In genomic region chr12:10213168-10214130, GRCh38 we compare ENCODE assay signal across 8 cellular contexts. TPM values are rescaled to one million over a fixed set of nuclear protein-coding genes. Genes with fewer than 3 reads are reported as not detected.
DNase-seq lines count a peak whose midpoint lies in the region; ATAC-seq, FAIRE-seq and TF ChIP-seq lines count a peak whose summit lies in the region.

No MANE protein-coding gene starts in this region.

- peak overlapping the region; percentile 82 for H2AFZ ChIP-seq in KMS-11 (ENCODE audit: low read depth)
- peak overlapping the region; percentile 59 for H2AFZ ChIP-seq in hepatocyte

- H3K27me3 Mint-ChIP-seq in CD8-positive, alpha-beta T cell (ENCODE audit: low read depth) = no peaks in the 10 kb centered on the region

- H4K20me1 ChIP-seq in KMS-11 (ENCODE audit: insufficient read depth) = no peaks in the 10 kb centered on the region
- H4K20me1 ChIP-seq in hepatocyte (ENCODE audit: insufficient read depth, poor library complexity, severe bottlenecking) = peaks cover 12% of the 10 kb centered on the region

- H3K36me3 ChIP-seq in CD8-positive, alpha-beta T cell (ENCODE audit: insufficient read depth, low read length) = no peaks in the 10 kb centered on the region
- H3K36me3 ChIP-seq in KMS-11 (ENCODE audit: insufficient read depth) (no peaks in the 10 kb centered on the region), ascending aorta (peaks cover 5 to 8% of the 10 kb centered on the region in 2 donors), hepatocyte (replicated peaks; ENCODE audit: insufficient read depth, low read depth) (no peaks in the 10 kb centered on the region), rectal smooth muscle tissue (ENCODE audit: control insufficient read depth, insufficient read depth, low read length) (no peaks in the 10 kb centered on the region)

- peaks cover 15% of the 10 kb centered on the region for H3K36me3 Mint-ChIP-seq in CD8-positive, alpha-beta T cell

- peak overlapping the region; percentile 91 for H3K4me3 Mint-ChIP-seq in CD8-positive, alpha-beta T cell

- H3K27ac ChIP-seq in CD8-positive, alpha-beta T cell (ENCODE audit: low read depth, low read length) = peak overlapping the region; percentile 98
- H3K27ac ChIP-seq in KMS-11 = peak overlapping the region; percentile 71
- H3K27ac ChIP-seq in ascending aorta = peak overlapping the region; percentile 99 to 100
- H3K27ac ChIP-seq in hepatocyte = peak overlapping the region; percentile 96
- peak overlapping the region; percentile 100 for H3K27ac ChIP-seq in rectal smooth muscle tissue (ENCODE audit: low read depth, low read length)

- WGBS in hepatocyte (ENCODE audit: low lambda C conversion rate, missing lambda C conversion rate) = under 1% methylated on average over 38 of the region's 47 CpGs

- H3K9me3 Mint-ChIP-seq in CD8-positive, alpha-beta T cell = no peaks in the 10 kb centered on the region

- POLR2A ChIA-PET in CD8-positive, alpha-beta T cell (lab: Charles Lee) = interaction anchor here (0.6 to 1.4 kb wide), 8 partner anchors 13 to 398 kb away, joined by 3 read pairs; no protein-coding TSS in a partner anchor

- no peaks in the 10 kb centered on the region for H3K27me3 ChIP-seq in CD8-positive, alpha-beta T cell (ENCODE audit: insufficient read depth, low read length)
- H3K27me3 ChIP-seq in KMS-11 (ENCODE audit: insufficient read depth, low read depth) (no peaks in the 10 kb centered on the region), ascending aorta (no peaks in the 10 kb centered on the region), hepatocyte (no peaks in the 10 kb centered on the region), rectal smooth muscle tissue (ENCODE audit: control insufficient read depth, insufficient read depth, low read length) (no peaks in the 10 kb centered on the region)

- peak; percentile 62 to 91 (median 78) for DNase-seq in CD8-positive, alpha-beta T cell
- DNase-seq in T-helper 9 cell (peak; percentile 73), ascending aorta (ENCODE audit: low spot score in 2 of 2) (peak; percentile 74 to 93), hepatocyte (ENCODE audit: low spot score) (peak; percentile 80), urothelium cell line (ENCODE audit: low spot score) (peak; percentile 69)

- peak overlapping the region; percentile 97 for H3K27ac Mint-ChIP-seq in CD8-positive, alpha-beta T cell

- peak overlapping the region; percentile 75 for H3K4me3 ChIP-seq in CD8-positive, alpha-beta T cell (ENCODE audit: low read depth, low read length)
- H3K4me3 ChIP-seq in KMS-11 (IDR thresholded peaks at IDR 0.05; ENCODE audit: insufficient read depth, low read depth, low read length) (no peak overlapping the region), ascending aorta (peak overlapping the region; percentile 90 to 93), hepatocyte (peak overlapping the region; percentile 81), rectal smooth muscle tissue (ENCODE audit: low read length) (peak overlapping the region; percentile 97)

- peak overlapping the region; percentile 65 for H3K4me2 ChIP-seq in KMS-11
- H3K4me2 ChIP-seq in hepatocyte = peak overlapping the region; percentile 70

- intact Hi-C loops in CD8-positive, alpha-beta T cell (cut with DNase I, micrococcal nuclease) = loop anchor here (1.0 to 10.0 kb wide), 12 partner anchors 61 to 1769 kb away; partner anchors contain the start of genes CD69 (in 1 of the 2), CLEC2B (in 1 of the 2), KLRK1 (in 1 of the 2) and MAGOHB (in 1 of the 2)
- intact Hi-C loops in ascending aorta (cut with DNase I) = loop anchor here (2.0 to 10.0 kb wide), 5 partner anchors 149 to 1519 kb away; partner anchors contain the start of genes A2M, MAGOHB, RIMKLB and SMIM10L1

- no peaks in the 10 kb centered on the region for H3K79me2 ChIP-seq in KMS-11 (ENCODE audit: insufficient read depth, low read depth)
- H3K79me2 ChIP-seq in hepatocyte = peaks cover 37% of the 10 kb centered on the region

- H3K4me1 Mint-ChIP-seq in CD8-positive, alpha-beta T cell (ENCODE audit: low read depth) = peaks cover 28% of the 10 kb centered on the region

- H3K9me2 ChIP-seq in hepatocyte (replicated peaks; ENCODE audit: insufficient read depth) = no peaks in the 10 kb centered on the region

- TF ChIP-seq CTCF in CD8-positive, alpha-beta T cell (IDR thresholded peaks at IDR 0.05) = no peak
- no peak for TF ChIP-seq CTCF in KMS-11 (conservative IDR thresholded peaks at IDR 0.05; ENCODE audit: low read depth, low read length)
- TF ChIP-seq CTCF in ascending aorta (IDR thresholded peaks at IDR 0.05) = no peak
- no peak for TF ChIP-seq CTCF in hepatocyte (IDR thresholded peaks at IDR 0.05; ENCODE audit: poor library complexity)

- H3K9ac ChIP-seq in KMS-11 (peak overlapping the region; percentile 67), rectal smooth muscle tissue (ENCODE audit: low read length) (peak overlapping the region; percentile 97)

- peak; percentile 56 for ATAC-seq in CD8-positive, alpha-beta T cell
- peak; percentile 34 for ATAC-seq in GM21367 (IDR thresholded peaks at IDR 0.05; ENCODE audit: unreplicated experiment)

- CTCF ChIA-PET in CD8-positive, alpha-beta T cell (lab: Charles Lee) = interaction anchor here (0.6 to 1.9 kb wide), 7 partner anchors 19 to 537 kb away, joined by 3 to 5 read pairs (median 4); no protein-coding TSS in a partner anchor

- peaks cover 19% of the 10 kb centered on the region for H3K4me1 ChIP-seq in CD8-positive, alpha-beta T cell (ENCODE audit: insufficient read depth, low read length)
- H3K4me1 ChIP-seq in KMS-11 (ENCODE audit: low read depth, poor library complexity, severe bottlenecking) (peaks cover 19% of the 10 kb centered on the region), ascending aorta (peaks cover 0 to 14% of the 10 kb centered on the region in 2 donors), hepatocyte (ENCODE audit: insufficient read depth) (no peaks in the 10 kb centered on the region), rectal smooth muscle tissue (ENCODE audit: control insufficient read depth, insufficient read depth, low read length) (peaks cover 5% of the 10 kb centered on the region)

- no peaks in the 10 kb centered on the region for H3K9me3 ChIP-seq in CD8-positive, alpha-beta T cell (ENCODE audit: low read length)
- no peaks in the 10 kb centered on the region for H3K9me3 ChIP-seq in ascending aorta
- H3K9me3 ChIP-seq in hepatocyte (ENCODE audit: low read depth) = no peaks in the 10 kb centered on the region

- peak; percentile 59 for FAIRE-seq in urothelium cell line (lab: Jason Lieb, UNC)

RNA-seq across cellular contexts. Expression of gene GABARAPL1, which starts 0.8 kb away (rescaled TPM):
- total RNA-seq in CD8-positive, alpha-beta T cell = 100 to 1,000 TPM; 377 to 380 TPM
- total RNA-seq in ascending aorta (239 TPM), hepatocyte (77.9 and 93.5 TPM in 2 replicates)
- polyA plus RNA-seq in hepatocyte = 77.7 and 101 TPM in 2 replicates

RNA-seq across cellular contexts. Expression of gene TMEM52B, which starts 34.6 kb away (rescaled TPM):
- not detected for total RNA-seq in CD8-positive, alpha-beta T cell
- total RNA-seq in ascending aorta (not detected), hepatocyte (0.03 TPM in 1 of 2 replicates, not detected in the other)
- 1.0 and 1.8 TPM in 2 replicates for polyA plus RNA-seq in hepatocyte

RNA-seq across cellular contexts. Expression of gene OLR1, which starts 41.5 kb away (rescaled TPM):
- total RNA-seq in CD8-positive, alpha-beta T cell = not detected
- 2.1 TPM for total RNA-seq in ascending aorta
- 7.3 and 15.1 TPM in 2 replicates for total RNA-seq in hepatocyte
- polyA plus RNA-seq in hepatocyte = 6.4 and 20.8 TPM in 2 replicates
